Comparison of ENCODE assay signal across 8 cellular contexts in the genomic region with DNA sequence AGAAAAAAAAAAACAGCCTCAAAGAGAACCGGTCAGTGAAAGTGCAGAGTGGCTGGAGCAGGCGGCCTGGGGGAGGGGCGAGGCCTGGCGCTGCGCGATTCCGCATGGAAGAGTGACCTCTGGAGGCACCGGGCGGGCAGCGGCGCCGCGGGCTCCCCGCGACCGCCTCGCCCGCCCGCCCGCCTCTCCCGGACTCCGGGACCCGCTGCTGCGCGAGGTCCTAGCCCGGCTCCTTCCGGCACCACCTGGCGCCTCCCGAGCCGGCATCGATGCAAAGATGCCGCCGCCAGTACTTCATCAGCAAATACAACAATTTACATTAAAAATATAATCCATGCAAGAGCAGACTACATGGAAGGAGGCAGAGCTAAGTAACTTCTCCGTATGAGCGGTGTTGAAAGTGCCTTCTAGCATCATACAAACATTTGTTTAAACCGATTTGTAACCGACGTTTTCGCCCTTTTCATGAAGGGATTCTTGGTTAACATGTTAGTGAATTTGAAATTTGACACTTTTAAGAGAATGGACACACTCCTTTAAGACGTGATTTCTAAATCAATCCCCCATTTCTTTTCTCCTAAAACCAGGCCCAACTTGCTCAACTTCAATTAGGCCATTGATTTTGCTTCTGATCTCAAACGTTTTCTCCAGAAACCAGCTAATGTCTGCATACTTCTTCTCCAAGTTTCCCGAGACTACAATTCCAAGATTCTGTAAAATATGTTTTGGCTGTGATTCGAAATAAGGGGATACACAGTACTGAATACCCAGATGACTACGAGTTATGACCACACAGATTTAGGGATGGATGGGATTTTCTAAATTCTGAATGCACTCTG. TPM values are rescaled to one million over a fixed set of nuclear protein-coding genes. Genes with fewer than 3 reads are reported as not detected.
DNase-seq lines count a peak whose midpoint lies in the region; ATAC-seq and TF ChIP-seq lines count a peak whose summit lies in the region.

No MANE protein-coding gene starts in this region.

- peak overlapping the region; percentile 84 for H3K4me3 ChIP-seq in AG10803 (ENCODE audit: low read length)
- peak overlapping the region; percentile 67 to 91 for H3K4me3 ChIP-seq in foreskin fibroblast (ENCODE audit: low read depth in 1 of 2, low read length in 2 of 2)
- peak overlapping the region; percentile 87 for H3K4me3 ChIP-seq in urinary bladder (ENCODE audit: low read depth, low read length)

- peaks cover 17% of the 10 kb centered on the region for H3K4me1 Mint-ChIP-seq in activated T-helper 2 cell treated with anti-CD3 and anti-CD28 coated beads, Interferon-gamma antibody, Interleukin-2, Interleukin-4, amounts not matched to agents 10 μg/mL and 5 μg/mL and 100 μg/mL, durations not matched to agents 14 hours and 24 hours and 36 hours (ENCODE audit: low read depth)
- peaks cover 7 to 19% (median 16%) of the 10 kb centered on the region in 4 donors for H3K4me1 Mint-ChIP-seq in naive thymus-derived CD8-positive, alpha-beta T cell

- peak; percentile 78 for DNase-seq in AG10803 (ENCODE audit: low read depth)
- DNase-seq in NCI-H345 treated with DMSO at 0.1 percent for 48 hours (lab: John Stamatoyannopoulos, UW; ENCODE audit: unreplicated experiment), result peak; percentile 78
- peak; percentile 10 for DNase-seq in activated T-helper 2 cell treated with anti-CD3 and anti-CD28 coated beads, Interferon-gamma antibody, Interleukin-2, Interleukin-4, amounts not matched to agents 10 μg/mL and 5 μg/mL and 100 μg/mL, durations not matched to agents 14 hours and 24 hours and 36 hours (ENCODE audit: low spot score)
- DNase-seq in foreskin fibroblast, result peak; percentile 85 to 96
- peak in 4 of 10 donors; percentile 3 to 16 (median 11) for DNase-seq in naive thymus-derived CD8-positive, alpha-beta T cell

- H3K36me3 Mint-ChIP-seq in activated T-helper 2 cell treated with anti-CD3 and anti-CD28 coated beads, Interferon-gamma antibody, Interleukin-2, Interleukin-4, amounts not matched to agents 10 μg/mL and 5 μg/mL and 100 μg/mL, durations not matched to agents 14 hours and 24 hours and 36 hours (ENCODE audit: low read depth), result no peaks in the 10 kb centered on the region
- no peaks in the 10 kb centered on the region for H3K36me3 Mint-ChIP-seq in naive thymus-derived CD8-positive, alpha-beta T cell

- peaks cover 51% of the 10 kb centered on the region for H3K27me3 Mint-ChIP-seq in activated T-helper 2 cell treated with anti-CD3 and anti-CD28 coated beads, Interferon-gamma antibody, Interleukin-2, Interleukin-4, amounts not matched to agents 10 μg/mL and 5 μg/mL and 100 μg/mL, durations not matched to agents 14 hours and 24 hours and 36 hours (ENCODE audit: low read depth)
- H3K27me3 Mint-ChIP-seq in naive thymus-derived CD8-positive, alpha-beta T cell, result peaks cover 25 to 58% (median 41%) of the 10 kb centered on the region in 5 donors

- no peak overlapping the region for H3K27ac Mint-ChIP-seq in activated T-helper 2 cell treated with anti-CD3 and anti-CD28 coated beads, Interferon-gamma antibody, Interleukin-2, Interleukin-4, amounts not matched to agents 10 μg/mL and 5 μg/mL and 100 μg/mL, durations not matched to agents 14 hours and 24 hours and 36 hours
- H3K27ac Mint-ChIP-seq in naive thymus-derived CD8-positive, alpha-beta T cell, result no peak overlapping the region

- H3K36me3 ChIP-seq in urinary bladder (ENCODE audit: insufficient read depth), result no peaks in the 10 kb centered on the region

- intact Hi-C loops in activated T-helper 2 cell treated with anti-CD3 and anti-CD28 coated beads, Interferon-gamma antibody, Interleukin-2, Interleukin-4, amounts not matched to agents 10 μg/mL and 5 μg/mL and 100 μg/mL, durations not matched to agents 14 hours and 24 hours and 36 hours (cut with micrococcal nuclease), result loop anchor here (1.0 to 10.0 kb wide), 4 partner anchors 41 to 1399 kb away; no protein-coding TSS in a partner anchor

- no peak overlapping the region for H3K27ac ChIP-seq in urinary bladder (ENCODE audit: low read depth)

- H3K4me3 Mint-ChIP-seq in activated T-helper 2 cell treated with anti-CD3 and anti-CD28 coated beads, Interferon-gamma antibody, Interleukin-2, Interleukin-4, amounts not matched to agents 10 μg/mL and 5 μg/mL and 100 μg/mL, durations not matched to agents 14 hours and 24 hours and 36 hours (ENCODE audit: low read depth), result peak overlapping the region; percentile 45
- peak overlapping the region; percentile 51 to 98 (median 75) for H3K4me3 Mint-ChIP-seq in naive thymus-derived CD8-positive, alpha-beta T cell

- POLR2A ChIA-PET in naive thymus-derived CD8-positive, alpha-beta T cell (lab: Charles Lee), result interaction anchor here (4.3 kb wide), 1 partner anchor 34 kb away, joined by 53 read pairs; the partner anchor contains the start of gene ARGLU1

- ATAC-seq in GM18907 (IDR thresholded peaks at IDR 0.05; ENCODE audit: unreplicated experiment) (peak; percentile 16), HG03378 (IDR thresholded peaks at IDR 0.05; ENCODE audit: unreplicated experiment) (no peak)
- ATAC-seq in naive thymus-derived CD8-positive, alpha-beta T cell, result no peak

- 6% methylated on average over 44 of the region's 44 CpGs for WGBS in urinary bladder

- H3K4me1 ChIP-seq in urinary bladder (ENCODE audit: insufficient read depth), result no peaks in the 10 kb centered on the region

- TF ChIP-seq CTCF in AG10803 (conservative IDR thresholded peaks at IDR 0.05; ENCODE audit: low read length) (peak; percentile 53), foreskin fibroblast (IDR thresholded peaks at IDR 0.05; ENCODE audit: low read depth, low read length) (peak; percentile 34)

- H3K9me3 Mint-ChIP-seq in activated T-helper 2 cell treated with anti-CD3 and anti-CD28 coated beads, Interferon-gamma antibody, Interleukin-2, Interleukin-4, amounts not matched to agents 10 μg/mL and 5 μg/mL and 100 μg/mL, durations not matched to agents 14 hours and 24 hours and 36 hours, result no peaks in the 10 kb centered on the region
- no peaks in the 10 kb centered on the region for H3K9me3 Mint-ChIP-seq in naive thymus-derived CD8-positive, alpha-beta T cell

RNA-seq across cellular contexts. Expression of gene EFNB2, which starts 2.1 kb away (rescaled TPM):
- 0.21 and 0.25 TPM in 2 replicates for total RNA-seq in activated T-helper 2 cell treated with anti-CD3 and anti-CD28 coated beads, Interferon-gamma antibody, Interleukin-2, Interleukin-4, amounts not matched to agents 10 μg/mL and 5 μg/mL and 100 μg/mL, durations not matched to agents 14 hours and 24 hours and 36 hours
- under 1 TPM; 0.49 TPM for total RNA-seq in naive thymus-derived CD8-positive, alpha-beta T cell
- under 1 TPM in 1 of 3 donors, not detected in 2; 0.12 TPM for polyA plus RNA-seq in naive thymus-derived CD8-positive, alpha-beta T cell
- 31.8 TPM for total RNA-seq in urinary bladder
- polyA plus RNA-seq in urinary bladder, result 19.2 TPM

RNA-seq across cellular contexts. Expression of gene ARGLU1, which starts 34.6 kb away (rescaled TPM):
- 90.4 and 92.7 TPM in 2 replicates for total RNA-seq in activated T-helper 2 cell treated with anti-CD3 and anti-CD28 coated beads, Interferon-gamma antibody, Interleukin-2, Interleukin-4, amounts not matched to agents 10 μg/mL and 5 μg/mL and 100 μg/mL, durations not matched to agents 14 hours and 24 hours and 36 hours
- total RNA-seq in naive thymus-derived CD8-positive, alpha-beta T cell, result 100 to 1,000 TPM; 281 to 294 TPM
- polyA plus RNA-seq in naive thymus-derived CD8-positive, alpha-beta T cell, result 10 to 100 TPM; 37.0 to 46.3 (median 40.3) TPM
- total RNA-seq in urinary bladder, result 177 TPM
- polyA plus RNA-seq in urinary bladder, result 67.3 TPM

Comparison
In these comparisons a context has a peak if more than half of its experiments do, and no peak if none do; other contexts are left out.
1. RNA of gene EFNB2, which starts 2.1 kb away (total RNA-seq): 31.8 TPM in urinary bladder (single experiment); 0.49 TPM in naive thymus-derived CD8-positive, alpha-beta T cell and 0.21 to 0.25 TPM in activated T-helper 2 cell treated with anti-CD3 and anti-CD28 coated beads, Interferon-gamma antibody, Interleukin-2, Interleukin-4, amounts not matched to agents 10 μg/mL and 5 μg/mL and 100 μg/mL, durations not matched to agents 14 hours and 24 hours and 36 hours; every median in the first group is over 10 times any median in the second.
2. Peak in every context shown above with its lines, with median percentiles within 50 percentile points of each other: H3K4me3 ChIP-seq.